ENCODE assay signal across 8 cellular contexts in genomic region chr1:29259802-29260441, GRCh38. TPM values are rescaled to one million over a fixed set of nuclear protein-coding genes. Genes with fewer than 3 reads are reported as not detected.
A peak's percentile ranks its signal among the peaks of the same experiment; 100 is the strongest.
DNase-seq lines count a peak whose midpoint lies in the region; ATAC-seq and TF ChIP-seq lines count a peak whose summit lies in the region.

No MANE protein-coding gene starts in this region.

- peak; percentile 85 for ATAC-seq in mucosa of descending colon
- no peak for ATAC-seq in GM21737 (IDR thresholded peaks at IDR 0.05; ENCODE audit: unreplicated experiment)

- 6 to 13% methylated on average over 9 to 22 of the region's 56 CpGs for WGBS in thyroid gland, 2 donors

- TF ChIP-seq CTCF in GM12865 (IDR thresholded peaks at IDR 0.05; ENCODE audit: insufficient read depth, low read depth, low read length, missing control alignments) (no peak), endothelial cell (IDR thresholded peaks at IDR 0.05; ENCODE audit: unreplicated experiment) (no peak), mucosa of descending colon (IDR thresholded peaks at IDR 0.05) (no peak), thyroid gland (IDR thresholded peaks at IDR 0.05) (no peak)

- no peaks in the 10 kb centered on the region for H3K36me3 Mint-ChIP-seq in endothelial cell (ENCODE audit: low read depth, unreplicated experiment)

- H3K9me3 Mint-ChIP-seq in endothelial cell (ENCODE audit: unreplicated experiment): no peaks in the 10 kb centered on the region

- DNase-seq in GM12865 (ENCODE audit: low read depth) (no peak), endothelial cell (ENCODE audit: low spot score) (peak; percentile 46), mucosa of descending colon (peak; percentile 67 to 81 (median 71)), thyroid gland (peak; percentile 50 to 52), SHP77 treated with DMSO at 0.1 percent for 48 hours (lab: John Stamatoyannopoulos, UW) (no peak), NOMO-1 (lab: John Stamatoyannopoulos, UW; ENCODE audit: unreplicated experiment in 2 of 2) (no peak)
- DNase-seq in activated CD4-positive, alpha-beta T cell treated with anti-CD3 and anti-CD28 coated beads for 48 hours: peak; percentile 35

- no peaks in the 10 kb centered on the region for H3K9me3 ChIP-seq in mucosa of descending colon
- no peaks in the 10 kb centered on the region for H3K9me3 ChIP-seq in thyroid gland

- peaks cover 18% of the 10 kb centered on the region for H3K27me3 Mint-ChIP-seq in endothelial cell (ENCODE audit: unreplicated experiment)

- peak overlapping the region; percentile 87 for H3K4me3 Mint-ChIP-seq in endothelial cell (ENCODE audit: unreplicated experiment)

- no peaks in the 10 kb centered on the region for H3K27me3 ChIP-seq in thyroid gland

- H3K4me1 ChIP-seq in mucosa of descending colon (ENCODE audit: low read depth): peaks cover 8% of the 10 kb centered on the region
- H3K4me1 ChIP-seq in thyroid gland: peaks cover 9 to 12% of the 10 kb centered on the region in 2 donors

- H3K4me1 Mint-ChIP-seq in endothelial cell (ENCODE audit: unreplicated experiment): no peaks in the 10 kb centered on the region

- H3K27ac ChIP-seq in thyroid gland: no peak overlapping the region

- no peak overlapping the region for H3K27ac Mint-ChIP-seq in endothelial cell (ENCODE audit: unreplicated experiment)

- H3K36me3 ChIP-seq in mucosa of descending colon (ENCODE audit: low read depth) (no peaks in the 10 kb centered on the region), thyroid gland (no peaks in the 10 kb centered on the region)

- peak overlapping the region; percentile 10; the same call in 1 of the 2 replicates for H3K4me3 ChIP-seq in GM12865 (ENCODE audit: low read depth, low read length)
- no peak overlapping the region for H3K4me3 ChIP-seq in mucosa of descending colon
- peak overlapping the region in 1 of 3 donors; percentile 28 for H3K4me3 ChIP-seq in thyroid gland (replicated peaks in 1 of 3)

- intact Hi-C loops in mucosa of descending colon (cut with DNase I, micrococcal nuclease): no loop called here
- intact Hi-C loops in thyroid gland (cut with DNase I): no loop called here

- no peak for TF ChIP-seq POLR2A in thyroid gland (IDR thresholded peaks at IDR 0.05)

RNA-seq across cellular contexts. Expression of gene PTPRU, which starts 23.6 kb away (rescaled TPM):
- total RNA-seq in endothelial cell (ENCODE audit: unreplicated experiment): 19.0 TPM
- total RNA-seq in mucosa of descending colon: 10 to 100 TPM in 1 of 3 donors, 1 to 10 TPM in 2; 1.8 to 14.3 (median 2.2) TPM
- total RNA-seq in thyroid gland: 10 to 100 TPM; 12.4 to 30.0 (median 17.9) TPM

RNA-seq across cellular contexts. Expression of gene MECR, which starts 29.2 kb away (rescaled TPM):
- 20.2 TPM for total RNA-seq in endothelial cell (ENCODE audit: unreplicated experiment)
- total RNA-seq in mucosa of descending colon: 10 to 100 TPM; 18.3 to 20.8 (median 19.5) TPM
- total RNA-seq in thyroid gland: 10 to 100 TPM; 10.2 to 30.9 (median 18.0) TPM

Comparison
In these comparisons a context has a peak if more than half of its experiments do, and no peak if none do; other contexts are left out.
1. DNase-seq: peak in activated CD4-positive, alpha-beta T cell treated with anti-CD3 and anti-CD28 coated beads for 48 hours (single experiment), endothelial cell (single experiment), mucosa of descending colon (3 of 3) and thyroid gland (2 of 2); none in GM12865 (single experiment), SHP77 treated with DMSO at 0.1 percent for 48 hours (single experiment) and NOMO-1 (0 of 2).